1 cellular context compared by ENCODE assay signal in genomic region chr5:10228288-10228687, GRCh38.
TF ChIP-seq lines count a peak whose summit lies in the region.

No MANE protein-coding gene starts in this region.

TF ChIP-seq in HepG2, 621 proteins besides CTCF, POLR2A, EP300 and RAD21:
- TF ChIP-seq MAFK (conservative IDR thresholded peaks at IDR 0.05 in 1 of 2, IDR thresholded peaks at IDR 0.05 in 1 of 2; ENCODE audit: low read length in 2 of 2) (0 out of 4 replicates have a peak, but pooled peaks of 1 of the 2 experiments have one; percentile 31), ZNF225 (CRISPR knock-in tag; IDR thresholded peaks at IDR 0.05) (no peak), ZNF205 (CRISPR knock-in tag; IDR thresholded peaks at IDR 0.05) (no peak), ZNF234 (CRISPR knock-in tag; conservative IDR thresholded peaks at IDR 0.05) (no peak), ARID2 (CRISPR knock-in tag; IDR thresholded peaks at IDR 0.05; ENCODE audit: borderline replicate concordance) (no peak), ZKSCAN1 (IDR thresholded peaks at IDR 0.05; ENCODE audit: low read length) (no peak), MAFF (IDR thresholded peaks at IDR 0.05; ENCODE audit: low read depth, low read length) (peak; percentile 17; the same call in 1 of the 2 replicates), XBP1 (CRISPR knock-in tag; IDR thresholded peaks at IDR 0.05) (no peak)
- TF ChIP-seq, protein P1, sequence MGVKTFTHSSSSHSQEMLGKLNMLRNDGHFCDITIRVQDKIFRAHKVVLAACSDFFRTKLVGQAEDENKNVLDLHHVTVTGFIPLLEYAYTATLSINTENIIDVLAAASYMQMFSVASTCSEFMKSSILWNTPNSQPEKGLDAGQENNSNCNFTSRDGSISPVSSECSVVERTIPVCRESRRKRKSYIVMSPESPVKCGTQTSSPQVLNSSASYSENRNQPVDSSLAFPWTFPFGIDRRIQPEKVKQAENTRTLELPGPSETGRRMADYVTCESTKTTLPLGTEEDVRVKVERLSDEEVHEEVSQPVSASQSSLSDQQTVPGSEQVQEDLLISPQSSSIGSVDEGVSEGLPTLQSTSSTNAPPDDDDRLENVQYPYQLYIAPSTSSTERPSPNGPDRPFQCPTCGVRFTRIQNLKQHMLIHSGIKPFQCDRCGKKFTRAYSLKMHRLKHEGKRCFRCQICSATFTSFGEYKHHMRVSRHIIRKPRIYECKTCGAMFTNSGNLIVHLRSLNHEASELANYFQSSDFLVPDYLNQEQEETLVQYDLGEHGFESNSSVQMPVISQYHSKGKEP (CRISPR knock-in tag; IDR thresholded peaks at IDR 0.05) = no peak
